37 cellular contexts compared by ENCODE assay signal in the genomic region with DNA sequence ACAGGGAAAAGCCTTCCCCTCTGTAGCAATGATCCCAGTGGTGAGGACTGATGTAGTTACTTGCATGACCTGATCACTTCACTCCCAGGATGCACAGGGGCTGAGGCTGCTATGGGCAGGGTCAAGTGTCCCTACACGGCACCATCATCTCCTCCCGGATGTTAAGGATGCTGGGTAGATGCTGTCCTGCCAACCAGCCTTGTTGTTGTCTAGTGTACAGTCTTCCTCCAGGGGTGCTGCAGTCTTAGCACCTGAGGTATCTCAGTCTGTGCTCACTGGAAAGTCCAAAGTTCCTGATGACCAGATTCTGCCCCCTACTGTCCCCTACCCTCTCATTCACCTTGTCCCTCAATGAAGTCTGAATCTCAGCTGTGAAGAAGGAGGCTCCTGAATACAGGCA. TPM values are rescaled to one million over a fixed set of nuclear protein-coding genes. Genes with fewer than 3 reads are reported as not detected.
A peak's percentile ranks its signal among the peaks of the same experiment; 100 is the strongest.
DNase-seq lines count a peak whose midpoint lies in the region; ATAC-seq, FAIRE-seq and TF ChIP-seq lines count a peak whose summit lies in the region.
"Had no signal": no experiment of that assay in that cellular context is flagged by ENCODE, and none has a peak within 500 bp of the region (broad histone marks: within the 10 kb centered on the region; RNA-seq: fewer than 3 reads in every experiment).

No MANE protein-coding gene starts in this region.

- ATAC-seq in HepG2: no peak
- ATAC-seq in psoas muscle: no peak
- ATAC-seq in HG02973 (IDR thresholded peaks at IDR 0.05; ENCODE audit: unreplicated experiment): no peak
- ATAC-seq in HG02884 (IDR thresholded peaks at IDR 0.05; ENCODE audit: unreplicated experiment): no peak
- ATAC-seq: activated T-helper 17 cell treated with anti-CD3 and anti-CD28 coated beads, Interleukin-2, amount 50 U/mL, for 72 hours; naive thymus-derived CD4-positive, alpha-beta T cell; Panc1; sciatic nerve; stimulated activated naive CD8-positive, alpha-beta T cell treated with anti-CD3 and anti-CD28 coated beads, Interleukin-15, amount 100 ng/mL, for 72 hours had no signal

- in situ Hi-C loops in HepG2 (cut with HindIII; ENCODE audit: extremely low pct_ligation_motif_present, low pct_unique_long_range_greater_than_20kb): no loop called here

- H3K27ac ChIP-seq in ACC112 (ENCODE audit: low read depth, low read length) (peak overlapping the region; percentile 100), HepG2 (ENCODE audit: extremely low read length, insufficient read depth, low read length) (no peak overlapping the region), psoas muscle (no peak overlapping the region)
- H3K27ac ChIP-seq: breast epithelium, epithelial cell of prostate, prostate gland, tibial artery had no signal

- H3K27me3 ChIP-seq in ACC112 (ENCODE audit: insufficient read depth, low read length) (no peaks in the 10 kb centered on the region), HepG2 (ENCODE audit: control insufficient read depth in 1 of 2, insufficient read depth in 2 of 2, low read length in 2 of 2) (no peaks in the 10 kb centered on the region), psoas muscle (ENCODE audit: insufficient read depth in 3 of 3, low read length in 2 of 3) (no peaks in the 10 kb centered on the region)
- H3K27me3 ChIP-seq: breast epithelium, tibial artery had no signal

- DNase-seq in HFF-Myc (ENCODE audit: extremely low read depth, low read depth) (no peak), chondrocyte (ENCODE audit: low spot score) (no peak), HepG2 (ENCODE audit: low spot score) (no peak), psoas muscle (no peak), RKO (ENCODE audit: low spot score) (no peak)
- DNase-seq: activated CD4-positive, alpha-beta T cell treated with anti-CD3 and anti-CD28 coated beads for 4 hours; amygdala; CD4-positive, alpha-beta memory T cell; effector CD4-positive, alpha-beta T cell; HCEC 1CT; Karpas-422; kidney; naive thymus-derived CD4-positive, alpha-beta T cell; NCI-H1436; NCI-H226; NCI-H526 treated with DMSO at 0.1 percent for 48 hours; nucleus accumbens; SHP77; stimulated activated CD4-positive, alpha-beta T cell treated with anti-CD3 and anti-CD28 coated beads, Interleukin-12 subunit alpha, Interleukin-12 subunit beta, amount 100 ng/mL, for 4 hours; stimulated activated CD4-positive, alpha-beta T cell treated with anti-CD3 and anti-CD28 coated beads, Interleukin-2, amount 100 ng/mL, for 48 hours; stimulated activated naive CD8-positive, alpha-beta T cell treated with anti-CD3 and anti-CD28 coated beads, Interleukin-15, amount 100 ng/mL, for 72 hours; tibial artery had no signal

- TF ChIP-seq CTCF in HFF-Myc (IDR thresholded peaks at IDR 0.05; ENCODE audit: low read depth, low read length, missing control alignments) (peak; percentile 6), chondrocyte (IDR thresholded peaks at IDR 0.05) (peak; percentile 7), HepG2 (CRISPR knock-in tag; IDR thresholded peaks at IDR 0.05) (no peak), psoas muscle (IDR thresholded peaks at IDR 0.05) (no peak)

- no peak overlapping the region for H3K27ac Mint-ChIP-seq in chondrocyte (ENCODE audit: unreplicated experiment)
- H3K27ac Mint-ChIP-seq: activated naive CD4-positive, alpha-beta T cell treated with anti-CD3 and anti-CD28 coated beads, Interleukin-2, amount 50 U/mL, for 24 hours; activated T-helper 17 cell treated with anti-CD3 and anti-CD28 coated beads, Interleukin-2, amount 50 U/mL, for 72 hours; B cell; CD4-positive, alpha-beta memory T cell; mesothelial cell of epicardium; naive thymus-derived CD4-positive, alpha-beta T cell; stimulated activated naive CD8-positive, alpha-beta T cell treated with anti-CD3 and anti-CD28 coated beads, Interleukin-15, amount 100 ng/mL, for 72 hours had no signal

- TF ChIP-seq EP300 in HepG2 (IDR thresholded peaks at IDR 0.05; ENCODE audit: low read depth in 2 of 2, low read length in 2 of 2): no peak
- TF ChIP-seq EP300 in HepG2 (CRISPR knock-in tag; IDR thresholded peaks at IDR 0.05; ENCODE audit: borderline replicate concordance): no peak

- no peak for TF ChIP-seq RAD21 in HepG2 (CRISPR knock-in tag; IDR thresholded peaks at IDR 0.05)

- H3K9me3 ChIP-seq in HepG2 (ENCODE audit: low read length) (no peaks in the 10 kb centered on the region), psoas muscle (no peaks in the 10 kb centered on the region)
- H3K9me3 ChIP-seq: breast epithelium, prostate gland, tibial artery had no signal

- no peak overlapping the region for H3K9ac ChIP-seq in HepG2 (ENCODE audit: insufficient read depth, low read depth, low read length)

- H3K36me3 ChIP-seq in ACC112 (ENCODE audit: insufficient read depth, low read length) (0 out of 2 replicates have a peak, but pooled peaks cover 5% of the 10 kb centered on the region), HepG2 (replicated peaks in 1 of 2; ENCODE audit: control insufficient read depth in 1 of 2, insufficient read depth in 2 of 2, low read length in 2 of 2) (no peaks in the 10 kb centered on the region), psoas muscle (ENCODE audit: insufficient read depth in 1 of 2, low read depth in 1 of 2) (no peaks in the 10 kb centered on the region)
- H3K36me3 ChIP-seq: breast epithelium, prostate gland, tibial artery had no signal

- H3K4me3 Mint-ChIP-seq in chondrocyte (ENCODE audit: unreplicated experiment): no peak overlapping the region
- H3K4me3 Mint-ChIP-seq: activated naive CD4-positive, alpha-beta T cell treated with anti-CD3 and anti-CD28 coated beads, Interleukin-2, amount 50 U/mL, for 24 hours; activated T-helper 17 cell treated with anti-CD3 and anti-CD28 coated beads, Interleukin-2, amount 50 U/mL, for 72 hours; B cell; CD4-positive, alpha-beta memory T cell; mesothelial cell of epicardium; naive thymus-derived CD4-positive, alpha-beta T cell; stimulated activated naive CD8-positive, alpha-beta T cell treated with anti-CD3 and anti-CD28 coated beads, Interleukin-15, amount 100 ng/mL, for 72 hours had no signal

- H4K20me1 ChIP-seq in HepG2 (ENCODE audit: insufficient read depth, low read length): no peaks in the 10 kb centered on the region

- CTCF ChIA-PET in HepG2 (lab: Yijun Ruan, JAX; ENCODE audit: low intra/inter-chr PET ratio, low total read pairs): no interaction called here

- intact Hi-C loops in HepG2 (cut with micrococcal nuclease; ENCODE audit: unreplicated experiment) (no loop called here), psoas muscle (cut with DNase I) (no loop called here)

- no peak for FAIRE-seq in HepG2 (lab: Jason Lieb, UNC)
- FAIRE-seq: A204.1, colon, D721Med, kidney had no signal

- no peaks in the 10 kb centered on the region for H3K27me3 Mint-ChIP-seq in chondrocyte (ENCODE audit: low read depth)
- H3K27me3 Mint-ChIP-seq: B cell; stimulated activated naive CD8-positive, alpha-beta T cell treated with anti-CD3 and anti-CD28 coated beads, Interleukin-15, amount 100 ng/mL, for 72 hours had no signal

- peaks cover 12% of the 10 kb centered on the region for H3K4me1 Mint-ChIP-seq in chondrocyte (ENCODE audit: low read depth)

- POLR2A ChIA-PET in HepG2 (lab: Yijun Ruan, JAX): no interaction called here

- H3K79me2 ChIP-seq in ACC112 (ENCODE audit: control insufficient read depth, insufficient read depth, low read length, unreplicated experiment): peaks cover 16% of the 10 kb centered on the region
- no peaks in the 10 kb centered on the region for H3K79me2 ChIP-seq in HepG2 (ENCODE audit: insufficient read depth, low read length)

- no TSS peak for BruUV-seq in HepG2 (replicated peaks; lab: Mats Ljungman, UMichigan)

- H3K4me2 ChIP-seq in HepG2 (ENCODE audit: low read depth, low read length): no peak overlapping the region

- no peaks in the 10 kb centered on the region for H3K9me3 Mint-ChIP-seq in chondrocyte (ENCODE audit: low read depth)
- H3K9me3 Mint-ChIP-seq: activated naive CD4-positive, alpha-beta T cell treated with anti-CD3 and anti-CD28 coated beads, Interleukin-2, amount 50 U/mL, for 24 hours; activated T-helper 17 cell treated with anti-CD3 and anti-CD28 coated beads, Interleukin-2, amount 50 U/mL, for 72 hours; naive thymus-derived CD4-positive, alpha-beta T cell; stimulated activated naive CD8-positive, alpha-beta T cell treated with anti-CD3 and anti-CD28 coated beads, Interleukin-15, amount 100 ng/mL, for 72 hours had no signal

- H3K4me3 ChIP-seq in ACC112 (ENCODE audit: low read depth, low read length) (no peak overlapping the region), HFF-Myc (replicated peaks; ENCODE audit: low read depth, low read length) (no peak overlapping the region), HepG2 (replicated peaks in 1 of 3; ENCODE audit: insufficient read depth in 1 of 3, low read depth in 2 of 3, low read length in 3 of 3) (no peak overlapping the region), psoas muscle (no peak overlapping the region)
- H3K4me3 ChIP-seq: breast epithelium, prostate gland, tibial artery had no signal

- H2AFZ ChIP-seq in ACC112 (ENCODE audit: low read length, unreplicated experiment): no peak overlapping the region
- no peak overlapping the region for H2AFZ ChIP-seq in HepG2 (ENCODE audit: low read length)

- 36% methylated on average over 2 of the region's 2 CpGs for WGBS in HepG2 (ENCODE audit: low lambda C conversion rate)
- WGBS in psoas muscle, 3 donors: 65 to 74% (median 72%) methylated on average over 2 of the region's 2 CpGs

- no peak for TF ChIP-seq POLR2A in HepG2 (IDR thresholded peaks at IDR 0.05; ENCODE audit: insufficient read depth in 1 of 2, low read depth in 2 of 2, low read length in 2 of 2)

- no peaks in the 10 kb centered on the region for H3K36me3 Mint-ChIP-seq in chondrocyte (ENCODE audit: low read depth)
- H3K36me3 Mint-ChIP-seq: CD4-positive, alpha-beta memory T cell; mesothelial cell of epicardium; naive thymus-derived CD4-positive, alpha-beta T cell had no signal

- peaks cover 47% of the 10 kb centered on the region for H3K4me1 ChIP-seq in ACC112 (ENCODE audit: control insufficient read depth, insufficient read depth, low read length, unreplicated experiment)
- H3K4me1 ChIP-seq in HepG2 (ENCODE audit: insufficient read depth, low read length): no peaks in the 10 kb centered on the region
- no peaks in the 10 kb centered on the region for H3K4me1 ChIP-seq in psoas muscle
- H3K4me1 ChIP-seq: breast epithelium, prostate gland had no signal

RNA-seq across cellular contexts. Expression of a gene that starts 20.1 kb away (rescaled TPM):
- total RNA-seq in chondrocyte (0.29 to 1.3 TPM (median 0.67 TPM) in 3 replicates), HepG2 (2016; rRNA removed; fragmentation: Illumina TruSeq; extraction: Trizol) (not detected in 2 replicates), psoas muscle (10 to 100 TPM in 1 of 4 donors, 1 to 10 TPM in 3; 3.4 to 13.3 (median 6.2) TPM)
- total RNA-seq in HepG2 (2016; cell fraction: cytosol; rRNA removed; fragmentation: Illumina TruSeq; extraction: Trizol; ENCODE audit: low read depth): not detected in 2 replicates
- not detected in 2 replicates for total RNA-seq in HepG2 (2016; cell fraction: insoluble cytoplasmic fraction; rRNA removed; fragmentation: Illumina TruSeq; extraction: Trizol)
- total RNA-seq in HepG2 (2016; cell fraction: membrane; rRNA removed; fragmentation: Illumina TruSeq; extraction: Trizol): not detected in 2 replicates
- not detected in 2 replicates for total RNA-seq in HepG2 (2016; cell fraction: nucleus; rRNA removed; fragmentation: Illumina TruSeq; extraction: Trizol)
- polyA plus RNA-seq in HepG2 (2011; rRNA removed) (0.13 TPM in 1 of 2 replicates, not detected in the other), psoas muscle (1 to 10 TPM; 2.2 to 5.8 (median 3.0) TPM)
- polyA plus RNA-seq in HepG2 (2011; cell fraction: cytosol; rRNA removed): 0.05 TPM in 2 replicates
- polyA plus RNA-seq in HepG2 (2011; cell fraction: nucleus; rRNA removed): 0.02 TPM in 1 of 2 replicates, not detected in the other
- polyA plus RNA-seq in HepG2 (2012): 0.15 and 0.16 TPM in 2 replicates
- not detected in 2 replicates for polyA plus RNA-seq in HepG2 (2016; cell fraction: cytosol; fragmentation: Illumina TruSeq; extraction: Trizol; ENCODE audit: low read depth)
- polyA plus RNA-seq in HepG2 (2016; cell fraction: insoluble cytoplasmic fraction; fragmentation: Illumina TruSeq; extraction: Trizol; ENCODE audit: low read depth): not detected in 2 replicates
- polyA plus RNA-seq in HepG2 (2016; cell fraction: membrane; fragmentation: Illumina TruSeq; extraction: Trizol; ENCODE audit: low read depth): not detected in 2 replicates
- polyA plus RNA-seq in HepG2 (2016; cell fraction: nucleus; fragmentation: Illumina TruSeq; extraction: Trizol; ENCODE audit: insufficient read depth, low read depth): not detected in 2 replicates
- 0.76 and 42.1 TPM in 2 replicates for polyA minus RNA-seq in HepG2 (2011; rRNA and poly(A)+ RNA removed; ENCODE audit: low replicate concordance)
- 0.18 and 1.4 TPM in 2 replicates for polyA minus RNA-seq in HepG2 (2011; cell fraction: cytosol; rRNA and poly(A)+ RNA removed)
- polyA minus RNA-seq in HepG2 (2011; cell fraction: nucleus; rRNA and poly(A)+ RNA removed): under 0.01 and 0.13 TPM in 2 replicates

Comparison
In these comparisons a context has a peak if more than half of its experiments do, and no peak if none do; other contexts are left out.
1. CTCF ChIP-seq: peak in HFF-Myc (single experiment) and chondrocyte (single experiment); none in HepG2 (single experiment) and psoas muscle (single experiment).